Comparison of ENCODE assay signal across 9 cellular contexts in the genomic region with DNA sequence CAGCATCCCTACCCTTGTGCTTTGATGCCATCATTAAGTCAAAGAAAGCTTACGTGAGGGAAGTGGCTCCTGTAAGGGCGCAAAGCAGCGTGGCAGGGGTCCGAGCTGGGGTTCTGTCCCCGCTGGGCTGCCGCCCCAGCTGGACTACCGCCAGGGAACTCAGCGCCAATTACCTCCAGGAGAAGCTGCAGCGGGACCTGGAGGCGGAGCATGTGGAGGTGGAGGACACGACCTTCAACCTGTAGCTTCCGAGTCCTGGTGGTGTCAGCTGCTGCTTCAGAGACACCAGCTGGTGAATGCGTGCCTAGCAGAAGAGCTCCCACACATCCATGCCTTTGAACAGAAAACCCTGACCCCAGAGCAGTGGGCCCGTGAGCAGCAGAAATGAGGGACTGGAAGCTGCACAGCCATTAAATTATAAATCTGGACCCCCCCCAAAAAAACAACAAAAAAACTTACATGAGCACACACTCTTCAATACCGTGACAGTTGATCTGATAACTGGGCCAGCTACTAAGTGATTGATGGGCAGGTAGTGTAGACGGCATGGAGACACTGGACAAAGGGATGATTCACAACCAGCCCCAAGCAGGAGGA. TPM values are rescaled to one million over a fixed set of nuclear protein-coding genes. Genes with fewer than 3 reads are reported as not detected.
A peak's percentile ranks its signal among the peaks of the same experiment; 100 is the strongest.
DNase-seq lines count a peak whose midpoint lies in the region; ATAC-seq and TF ChIP-seq lines count a peak whose summit lies in the region.
"Had no signal": no experiment of that assay in that cellular context is flagged by ENCODE, and none has a peak within 500 bp of the region (broad histone marks: within the 10 kb centered on the region; RNA-seq: fewer than 3 reads in every experiment).

No MANE protein-coding gene starts in this region.

- H3K27me3 Mint-ChIP-seq in activated T-helper 2 cell treated with anti-CD3 and anti-CD28 coated beads, Interferon-gamma antibody, Interleukin-2, Interleukin-4, amounts not matched to agents 10 μg/mL and 5 μg/mL and 100 μg/mL, durations not matched to agents 14 hours and 24 hours and 36 hours (ENCODE audit: low read depth): peaks cover 4% of the 10 kb centered on the region

- no peak overlapping the region for H3K27ac Mint-ChIP-seq in activated T-helper 2 cell treated with anti-CD3 and anti-CD28 coated beads, Interferon-gamma antibody, Interleukin-2, Interleukin-4, amounts not matched to agents 10 μg/mL and 5 μg/mL and 100 μg/mL, durations not matched to agents 14 hours and 24 hours and 36 hours

- H3K9me3 ChIP-seq in mesodermal cell (ENCODE audit: control insufficient read depth, low read length) (no peaks in the 10 kb centered on the region), Karpas-422 (ENCODE audit: low read length) (no peaks in the 10 kb centered on the region)

- intact Hi-C loops in activated T-helper 2 cell treated with anti-CD3 and anti-CD28 coated beads, Interferon-gamma antibody, Interleukin-2, Interleukin-4, amounts not matched to agents 10 μg/mL and 5 μg/mL and 100 μg/mL, durations not matched to agents 14 hours and 24 hours and 36 hours (cut with micrococcal nuclease): no loop called here

- no peaks in the 10 kb centered on the region for H4K20me1 ChIP-seq in Karpas-422 (ENCODE audit: insufficient read depth, low read depth, low read length)

- H3K4me3 ChIP-seq in mesodermal cell (ENCODE audit: extremely low read depth, insufficient read depth, low read length, poor library complexity, severe bottlenecking) (peak overlapping the region; percentile 8), Karpas-422 (ENCODE audit: low read length) (no peak overlapping the region)

- no peaks in the 10 kb centered on the region for H3K27me3 ChIP-seq in Karpas-422 (ENCODE audit: low read length)

- peaks cover 17% of the 10 kb centered on the region for H3K4me1 Mint-ChIP-seq in activated T-helper 2 cell treated with anti-CD3 and anti-CD28 coated beads, Interferon-gamma antibody, Interleukin-2, Interleukin-4, amounts not matched to agents 10 μg/mL and 5 μg/mL and 100 μg/mL, durations not matched to agents 14 hours and 24 hours and 36 hours (ENCODE audit: low read depth)

- H3K9ac ChIP-seq in Karpas-422 (ENCODE audit: low read length): no peak overlapping the region

- H3K27ac ChIP-seq in mesodermal cell (ENCODE audit: low read depth, low read length, severe bottlenecking): no peak overlapping the region
- no peak overlapping the region for H3K27ac ChIP-seq in Karpas-422 (ENCODE audit: low read length)

- H3K4me2 ChIP-seq in Karpas-422 (ENCODE audit: low read depth, low read length, poor library complexity, severe bottlenecking): no peak overlapping the region

- no peak overlapping the region for H2AFZ ChIP-seq in Karpas-422 (ENCODE audit: low read length)

- H3K4me1 ChIP-seq in mesodermal cell (ENCODE audit: control insufficient read depth, insufficient read depth, low read length, poor library complexity, severe bottlenecking): peaks cover 19% of the 10 kb centered on the region
- H3K4me1 ChIP-seq in Karpas-422 (ENCODE audit: low read length): no peaks in the 10 kb centered on the region

- H3K36me3 ChIP-seq in mesodermal cell (ENCODE audit: control insufficient read depth, insufficient read depth, low read length) (no peaks in the 10 kb centered on the region), Karpas-422 (ENCODE audit: insufficient read depth, low read length) (no peaks in the 10 kb centered on the region)

- H3K79me2 ChIP-seq in Karpas-422 (ENCODE audit: low read length): no peaks in the 10 kb centered on the region

- no peaks in the 10 kb centered on the region for H3K36me3 Mint-ChIP-seq in activated T-helper 2 cell treated with anti-CD3 and anti-CD28 coated beads, Interferon-gamma antibody, Interleukin-2, Interleukin-4, amounts not matched to agents 10 μg/mL and 5 μg/mL and 100 μg/mL, durations not matched to agents 14 hours and 24 hours and 36 hours (ENCODE audit: low read depth)

- no peak overlapping the region for H3K4me3 Mint-ChIP-seq in activated T-helper 2 cell treated with anti-CD3 and anti-CD28 coated beads, Interferon-gamma antibody, Interleukin-2, Interleukin-4, amounts not matched to agents 10 μg/mL and 5 μg/mL and 100 μg/mL, durations not matched to agents 14 hours and 24 hours and 36 hours (ENCODE audit: low read depth)
- H3K4me3 Mint-ChIP-seq: central memory CD8-positive, alpha-beta T cell had no signal

- ATAC-seq in HG02870 (IDR thresholded peaks at IDR 0.05; ENCODE audit: unreplicated experiment): no peak
- no peak for ATAC-seq in GM18502 (IDR thresholded peaks at IDR 0.05; ENCODE audit: poor library complexity, unreplicated experiment)

- DNase-seq in NCI-H146 treated with DMSO at 0.1 percent for 48 hours (lab: John Stamatoyannopoulos, UW; ENCODE audit: unreplicated experiment): peak; percentile 80
- DNase-seq in activated T-helper 2 cell treated with anti-CD3 and anti-CD28 coated beads, Interferon-gamma antibody, Interleukin-2, Interleukin-4, amounts not matched to agents 10 μg/mL and 5 μg/mL and 100 μg/mL, durations not matched to agents 14 hours and 24 hours and 36 hours (ENCODE audit: low spot score): peak; percentile 30
- DNase-seq in Karpas-422: no peak
- no peak for DNase-seq in anterior cingulate cortex (lab: John Stamatoyannopoulos, UW)

- H3K9me2 ChIP-seq in Karpas-422 (replicated peaks; ENCODE audit: insufficient read depth, low read length): no peaks in the 10 kb centered on the region

- H3K9me3 Mint-ChIP-seq in activated T-helper 2 cell treated with anti-CD3 and anti-CD28 coated beads, Interferon-gamma antibody, Interleukin-2, Interleukin-4, amounts not matched to agents 10 μg/mL and 5 μg/mL and 100 μg/mL, durations not matched to agents 14 hours and 24 hours and 36 hours: no peaks in the 10 kb centered on the region
- H3K9me3 Mint-ChIP-seq: central memory CD8-positive, alpha-beta T cell had no signal

- peak; percentile 16; the same call in 1 of the 3 replicates for TF ChIP-seq CTCF in GM12872 (IDR thresholded peaks at IDR 0.05; ENCODE audit: insufficient read depth, low read depth, low read length)

- WGBS in mesodermal cell (ENCODE audit: insufficient coverage in 2 of 2), 2 experiments: 30 to 37% methylated on average over 10 to 15 of the region's 16 CpGs

RNA-seq across cellular contexts. Expression of gene YES1, which starts 20.1 kb away (rescaled TPM):
- 18.4 and 18.5 TPM in 2 replicates for total RNA-seq in activated T-helper 2 cell treated with anti-CD3 and anti-CD28 coated beads, Interferon-gamma antibody, Interleukin-2, Interleukin-4, amounts not matched to agents 10 μg/mL and 5 μg/mL and 100 μg/mL, durations not matched to agents 14 hours and 24 hours and 36 hours
- polyA plus RNA-seq in mesodermal cell (2013, experiment 1 of 2): 74.2 TPM
- polyA plus RNA-seq in mesodermal cell (2013, experiment 2 of 2): 71.6 TPM
- not detected in 2 replicates for total RNA-seq in Karpas-422 (2014; rRNA removed; shearing (Covaris generic); ENCODE audit: low replicate concordance)

Comparison
In these comparisons a context has a peak if more than half of its experiments do, and no peak if none do; other contexts are left out.
1. DNase-seq: peak in NCI-H146 treated with DMSO at 0.1 percent for 48 hours (single experiment) and activated T-helper 2 cell treated with anti-CD3 and anti-CD28 coated beads, Interferon-gamma antibody, Interleukin-2, Interleukin-4, amounts not matched to agents 10 μg/mL and 5 μg/mL and 100 μg/mL, durations not matched to agents 14 hours and 24 hours and 36 hours (single experiment); none in Karpas-422 (single experiment) and anterior cingulate cortex (0 of 58).
2. RNA of gene YES1, which starts 20.1 kb away (total RNA-seq): 18.4 to 18.5 TPM in activated T-helper 2 cell treated with anti-CD3 and anti-CD28 coated beads, Interferon-gamma antibody, Interleukin-2, Interleukin-4, amounts not matched to agents 10 μg/mL and 5 μg/mL and 100 μg/mL, durations not matched to agents 14 hours and 24 hours and 36 hours; not detected in Karpas-422; every median in the first group is over 10 times any median in the second.